Comparison of ENCODE assay signal across 24 cellular contexts in the genomic region with DNA sequence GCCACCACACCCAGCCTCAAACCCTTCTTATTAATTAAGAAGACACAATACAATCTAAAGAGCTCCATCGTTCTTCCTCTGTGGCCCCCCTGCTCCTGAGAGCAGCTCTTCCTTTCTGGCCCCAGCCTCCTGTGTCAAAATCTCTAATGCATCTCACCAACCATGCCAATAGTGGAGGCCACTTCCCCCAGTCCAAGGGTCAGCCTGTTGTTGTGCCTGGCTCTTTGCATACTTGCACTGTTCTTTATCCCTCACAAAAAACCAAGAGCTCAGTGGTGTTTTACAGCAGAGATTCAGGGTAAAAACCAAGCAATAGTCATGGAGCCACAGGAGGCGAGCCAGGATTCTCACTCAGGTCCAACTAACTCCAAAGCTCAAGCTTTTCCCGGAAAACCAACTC.
A peak's percentile ranks its signal among the peaks of the same experiment; 100 is the strongest.
DNase-seq lines count a peak whose midpoint lies in the region; ATAC-seq and TF ChIP-seq lines count a peak whose summit lies in the region.
"Had no signal": no experiment of that assay in that cellular context is flagged by ENCODE, and none has a peak within 500 bp of the region (broad histone marks: within the 10 kb centered on the region; RNA-seq: fewer than 3 reads in every experiment).

No MANE protein-coding gene starts in this region.

- no peak overlapping the region for H3K4me3 Mint-ChIP-seq in nephron progenitor cell
- no peak overlapping the region for H3K4me3 Mint-ChIP-seq in naive thymus-derived CD4-positive, alpha-beta T cell
- H3K4me3 Mint-ChIP-seq: CD14-positive monocyte; CD4-positive, alpha-beta memory T cell; CD4-positive, CD25-positive, alpha-beta regulatory T cell; CD8-positive, alpha-beta memory T cell had no signal

- H3K4me1 Mint-ChIP-seq in nephron progenitor cell, result peaks cover 49% of the 10 kb centered on the region
- H3K4me1 Mint-ChIP-seq in naive thymus-derived CD4-positive, alpha-beta T cell, result no peaks in the 10 kb centered on the region
- H3K4me1 Mint-ChIP-seq: CD14-positive monocyte; CD4-positive, alpha-beta memory T cell; CD4-positive, CD25-positive, alpha-beta regulatory T cell; CD8-positive, alpha-beta memory T cell had no signal

- CTCF ChIA-PET in naive thymus-derived CD4-positive, alpha-beta T cell (lab: Charles Lee), result no interaction called here

- H3K27ac Mint-ChIP-seq in nephron progenitor cell, result peak overlapping the region; percentile 53
- no peak overlapping the region for H3K27ac Mint-ChIP-seq in naive thymus-derived CD4-positive, alpha-beta T cell
- H3K27ac Mint-ChIP-seq: CD4-positive, alpha-beta memory T cell; CD4-positive, CD25-positive, alpha-beta regulatory T cell; CD8-positive, alpha-beta memory T cell had no signal

- H3K9me3 ChIP-seq in liver (ENCODE audit: control insufficient read depth in 4 of 4, low read length in 3 of 4), result no peaks in the 10 kb centered on the region
- H3K9me3 ChIP-seq in naive thymus-derived CD4-positive, alpha-beta T cell (ENCODE audit: control insufficient read depth in 2 of 3, low read length in 3 of 3), result no peaks in the 10 kb centered on the region
- H3K9me3 ChIP-seq: BE2C, BLaER1 had no signal

- ATAC-seq in left lobe of liver, result peak; percentile 87
- ATAC-seq in naive thymus-derived CD4-positive, alpha-beta T cell, result no peak
- ATAC-seq: GM12878 had no signal

- peaks cover 0 to 8% (median 3%) of the 10 kb centered on the region in 4 donors for H3K36me3 ChIP-seq in liver (ENCODE audit: control insufficient read depth in 4 of 4, insufficient read depth in 3 of 4, low read depth in 1 of 4, low read length in 3 of 4)
- no peaks in the 10 kb centered on the region for H3K36me3 ChIP-seq in naive thymus-derived CD4-positive, alpha-beta T cell (ENCODE audit: control insufficient read depth in 2 of 3, insufficient read depth in 3 of 3, low read length in 3 of 3)
- H3K36me3 ChIP-seq: BE2C, BLaER1 had no signal

- H3K27me3 Mint-ChIP-seq in nephron progenitor cell (ENCODE audit: low read depth, poor library complexity), result peaks cover 9% of the 10 kb centered on the region
- H3K27me3 Mint-ChIP-seq in naive thymus-derived CD4-positive, alpha-beta T cell, result no peaks in the 10 kb centered on the region
- H3K27me3 Mint-ChIP-seq: CD4-positive, alpha-beta memory T cell; CD4-positive, CD25-positive, alpha-beta regulatory T cell had no signal

- TF ChIP-seq RAD21 in liver (IDR thresholded peaks at IDR 0.05), result peak; percentile 28 to 60

- no peaks in the 10 kb centered on the region for H3K27me3 ChIP-seq in liver (ENCODE audit: control insufficient read depth in 4 of 4, insufficient read depth in 4 of 4, low read length in 3 of 4)
- no peaks in the 10 kb centered on the region for H3K27me3 ChIP-seq in naive thymus-derived CD4-positive, alpha-beta T cell (ENCODE audit: control insufficient read depth in 2 of 2, insufficient read depth in 2 of 2, low read length in 2 of 2)
- H3K27me3 ChIP-seq: BE2C, BLaER1 had no signal

- peak; percentile 56 for DNase-seq in left lobe of liver (ENCODE audit: low spot score)
- DNase-seq in nephron progenitor cell, result no peak
- no peak for DNase-seq in naive thymus-derived CD4-positive, alpha-beta T cell
- no peak for DNase-seq in kidney glomerular epithelial cell (lab: John Stamatoyannopoulos, UW)
- DNase-seq in GOT3 (lab: John Stamatoyannopoulos, UW), result no peak
- DNase-seq in nucleus accumbens (lab: John Stamatoyannopoulos, UW), result no peak
- DNase-seq: 8988T; ACHN; BE2C; C1 segment of cervical spinal cord; CD4-positive, alpha-beta memory T cell; CD4-positive, CD25-positive, alpha-beta regulatory T cell; CD8-positive, alpha-beta memory T cell; COR-L47; DMS 273 treated with DMSO at 0.1 percent for 48 hours; DMS153; DMS53; DMS79; DND-41; GDM1 had no signal

- no peaks in the 10 kb centered on the region for H3K36me3 Mint-ChIP-seq in nephron progenitor cell (ENCODE audit: low read depth)
- no peaks in the 10 kb centered on the region for H3K36me3 Mint-ChIP-seq in naive thymus-derived CD4-positive, alpha-beta T cell
- H3K36me3 Mint-ChIP-seq: CD14-positive monocyte; CD4-positive, alpha-beta memory T cell; CD4-positive, CD25-positive, alpha-beta regulatory T cell; CD8-positive, alpha-beta memory T cell had no signal

- 89% methylated on average over 3 of the region's 3 CpGs for WGBS in liver

- intact Hi-C loops in naive thymus-derived CD4-positive, alpha-beta T cell (cut with micrococcal nuclease), result no loop called here

- H3K9ac ChIP-seq in liver (ENCODE audit: low read depth in 1 of 2, low read length in 2 of 2), result no peak overlapping the region
- H3K9ac ChIP-seq: BLaER1 had no signal

- TF ChIP-seq CTCF in liver (IDR thresholded peaks at IDR 0.05; ENCODE audit: low read depth, low read length, missing input control), result no peak
- TF ChIP-seq CTCF in nephron progenitor cell (IDR thresholded peaks at IDR 0.05), result no peak

- no peak overlapping the region for H3K4me3 ChIP-seq in liver (ENCODE audit: low read depth in 1 of 3, low read length in 3 of 3)
- H3K4me3 ChIP-seq in naive thymus-derived CD4-positive, alpha-beta T cell (ENCODE audit: low read length), result no peak overlapping the region
- H3K4me3 ChIP-seq: BLaER1, GM12878 had no signal

- peaks cover 1 to 16% (median 7%) of the 10 kb centered on the region in 4 donors for H3K4me1 ChIP-seq in liver (ENCODE audit: control insufficient read depth in 4 of 4, insufficient read depth in 4 of 4, low read length in 3 of 4)
- H3K4me1 ChIP-seq in naive thymus-derived CD4-positive, alpha-beta T cell (ENCODE audit: control insufficient read depth in 2 of 2, insufficient read depth in 2 of 2, low read length in 2 of 2), result no peaks in the 10 kb centered on the region
- H3K4me1 ChIP-seq: BE2C had no signal

- POLR2A ChIA-PET in naive thymus-derived CD4-positive, alpha-beta T cell (lab: Charles Lee), result no interaction called here

- H3K27ac ChIP-seq in liver (ENCODE audit: low read depth in 1 of 2, low read length in 2 of 2), result no peak overlapping the region
- H3K27ac ChIP-seq in naive thymus-derived CD4-positive, alpha-beta T cell (ENCODE audit: low read depth, low read length), result no peak overlapping the region
- H3K27ac ChIP-seq: BLaER1 had no signal

- H3K9me3 Mint-ChIP-seq in nephron progenitor cell, result no peaks in the 10 kb centered on the region
- peaks cover 0 to 6% (median 0%) of the 10 kb centered on the region in 11 donors for H3K9me3 Mint-ChIP-seq in naive thymus-derived CD4-positive, alpha-beta T cell

TF ChIP-seq in liver, 16 proteins besides CTCF, POLR2A, EP300 and RAD21:
- TF ChIP-seq HNF4A (conservative IDR thresholded peaks at IDR 0.05), result peak; percentile 80 to 87
- TF ChIP-seq RXRA (IDR thresholded peaks at IDR 0.05), result peak; percentile 10 to 24
- peak; percentile 27 for TF ChIP-seq YY1 (IDR thresholded peaks at IDR 0.05)
- no peak for TF ChIP-seq NR2F2 (IDR thresholded peaks at IDR 0.05)
- peak; percentile 64 for TF ChIP-seq SP1 (IDR thresholded peaks at IDR 0.05)
- TF ChIP-seq FOXA1 (IDR thresholded peaks at IDR 0.05), result no peak
TF ChIP-seq in liver: peak in this region for 4.
